Comparison of ENCODE assay signal across 18 cellular contexts in genomic region chr10:113987805-113988204, GRCh38. TPM values are rescaled to one million over a fixed set of nuclear protein-coding genes. Genes with fewer than 3 reads are reported as not detected.
DNase-seq lines count a peak whose midpoint lies in the region; ATAC-seq, FAIRE-seq and TF ChIP-seq lines count a peak whose summit lies in the region.
"Had no signal": no experiment of that assay in that cellular context is flagged by ENCODE, and none has a peak within 500 bp of the region (broad histone marks: within the 10 kb centered on the region; RNA-seq: fewer than 3 reads in every experiment).

No MANE protein-coding gene starts in this region.

- no peak overlapping the region for H3K27ac ChIP-seq in neural progenitor cell
- H3K27ac ChIP-seq: colonic mucosa, neutrophil, sigmoid colon had no signal

- H3K27me3 Mint-ChIP-seq in natural killer cell treated with Interleukin-12 subunit alpha and Interleukin-12 subunit beta and Interleukin-15 and Interleukin-18, amount 100 ng/mL, for 72 hours: peaks cover 29% of the 10 kb centered on the region in 2 donors
- H3K27me3 Mint-ChIP-seq in natural killer cell (ENCODE audit: low read depth in 2 of 2) (peaks cover 37 to 41% of the 10 kb centered on the region in 2 donors), neural progenitor cell (ENCODE audit: insufficient read depth, low read depth) (peaks cover 2% of the 10 kb centered on the region)

- H3K27me3 ChIP-seq in neural progenitor cell: no peaks in the 10 kb centered on the region
- H3K27me3 ChIP-seq: colonic mucosa, sigmoid colon had no signal

- ATAC-seq in natural killer cell treated with Interleukin-12 subunit alpha and Interleukin-12 subunit beta and Interleukin-15 and Interleukin-18, amount 100 ng/mL, for 72 hours: peak; percentile 65 to 79
- no peak for ATAC-seq in natural killer cell
- peak; percentile 72 for ATAC-seq in esophagus mucosa
- ATAC-seq in GM21825 (IDR thresholded peaks at IDR 0.05; ENCODE audit: unreplicated experiment): no peak
- no peak for ATAC-seq in HG03571 (IDR thresholded peaks at IDR 0.05; ENCODE audit: unreplicated experiment)
- ATAC-seq: left ventricle myocardium superior had no signal

- no peak for TF ChIP-seq POLR2A in H54 (IDR thresholded peaks at IDR 0.05; ENCODE audit: low read depth, low read length)

- H3K4me1 Mint-ChIP-seq in natural killer cell treated with Interleukin-12 subunit alpha and Interleukin-12 subunit beta and Interleukin-15 and Interleukin-18, amount 100 ng/mL, for 72 hours (ENCODE audit: low read depth in 2 of 2): peaks cover 18 to 26% of the 10 kb centered on the region in 2 donors
- H3K4me1 Mint-ChIP-seq in natural killer cell: peaks cover 16 to 19% of the 10 kb centered on the region in 2 donors
- H3K4me1 Mint-ChIP-seq in neural progenitor cell: peaks cover 18% of the 10 kb centered on the region

- no peaks in the 10 kb centered on the region for H3K9me3 ChIP-seq in neural progenitor cell (ENCODE audit: low read depth)
- H3K9me3 ChIP-seq: colonic mucosa, neutrophil, sigmoid colon had no signal

- H3K4me3 Mint-ChIP-seq in natural killer cell treated with Interleukin-12 subunit alpha and Interleukin-12 subunit beta and Interleukin-15 and Interleukin-18, amount 100 ng/mL, for 72 hours: no peak overlapping the region
- no peak overlapping the region for H3K4me3 Mint-ChIP-seq in natural killer cell
- H3K4me3 Mint-ChIP-seq in neural progenitor cell: no peak overlapping the region
- H3K4me3 Mint-ChIP-seq: activated T-cell treated with anti-CD3 and anti-CD28 coated beads, Interleukin-2, amount 50 U/mL, for 24 hours; T-helper 1 cell treated with Interleukin-12 subunit alpha and Interleukin-12 subunit beta and Interleukin-4 antibody, amounts not matched to agents 30 μg/mL and 1 μg/mL, for 36 hours had no signal

- peaks cover 6% of the 10 kb centered on the region for H3F3A ChIP-seq in neural progenitor cell (ENCODE audit: low read depth)

- no peak overlapping the region for H3K9ac ChIP-seq in neural progenitor cell

- DNase-seq in natural killer cell treated with Interleukin-12 subunit alpha and Interleukin-12 subunit beta and Interleukin-15 and Interleukin-18, amount 100 ng/mL, for 72 hours (ENCODE audit: low spot score): peak; percentile 75
- DNase-seq in natural killer cell (no peak), NOMO-1 treated with DMSO at 0.1 percent for 48 hours (lab: John Stamatoyannopoulos, UW; ENCODE audit: unreplicated experiment) (peak; percentile 90), neural progenitor cell (ENCODE audit: low spot score) (no peak), H54 (ENCODE audit: insufficient read length, low spot score) (no peak)
- DNase-seq: activated T-cell treated with anti-CD3 and anti-CD28 coated beads, Interleukin-2, amount 50 U/mL, for 24 hours; colonic mucosa; hippocampal formation; left ventricle myocardium superior; NCI-H1105; NCI-H345; sigmoid colon; stimulated activated naive CD4-positive, alpha-beta T cell treated with Interleukin-2 at 50 U/mL for 16 hours had no signal

- H3K79me2 ChIP-seq in neural progenitor cell (ENCODE audit: low read depth): no peaks in the 10 kb centered on the region

- no peaks in the 10 kb centered on the region for H3K36me3 ChIP-seq in neural progenitor cell
- H3K36me3 ChIP-seq: colonic mucosa, neutrophil, sigmoid colon had no signal

- H3K4me2 ChIP-seq in neural progenitor cell: no peak overlapping the region

- H3K4me3 ChIP-seq in neural progenitor cell: no peak overlapping the region
- H3K4me3 ChIP-seq: colonic mucosa, sigmoid colon had no signal

- FAIRE-seq in H54 (lab: Jason Lieb, UNC): no peak

- H2AFZ ChIP-seq in neural progenitor cell (replicated peaks): no peak overlapping the region

- H3K27ac Mint-ChIP-seq in natural killer cell treated with Interleukin-12 subunit alpha and Interleukin-12 subunit beta and Interleukin-15 and Interleukin-18, amount 100 ng/mL, for 72 hours: peak overlapping the region in 1 of 2 donors; percentile 47
- H3K27ac Mint-ChIP-seq in natural killer cell (no peak overlapping the region), neural progenitor cell (no peak overlapping the region)
- H3K27ac Mint-ChIP-seq: activated T-cell treated with anti-CD3 and anti-CD28 coated beads, Interleukin-2, amount 50 U/mL, for 24 hours; T-helper 1 cell treated with Interleukin-12 subunit alpha and Interleukin-12 subunit beta and Interleukin-4 antibody, amounts not matched to agents 30 μg/mL and 1 μg/mL, for 36 hours had no signal

- peaks cover 10% of the 10 kb centered on the region for H3K36me3 Mint-ChIP-seq in natural killer cell treated with Interleukin-12 subunit alpha and Interleukin-12 subunit beta and Interleukin-15 and Interleukin-18, amount 100 ng/mL, for 72 hours
- H3K36me3 Mint-ChIP-seq in natural killer cell (peaks cover 7% of the 10 kb centered on the region), neural progenitor cell (no peaks in the 10 kb centered on the region)

- TF ChIP-seq CTCF in natural killer cell (IDR thresholded peaks at IDR 0.05) (no peak), neural progenitor cell (IDR thresholded peaks at IDR 0.05) (no peak)

- intact Hi-C loops in natural killer cell (cut with micrococcal nuclease): no loop called here

- no peaks in the 10 kb centered on the region for H4K20me1 ChIP-seq in neural progenitor cell (ENCODE audit: low read depth)

- H3K4me1 ChIP-seq in neural progenitor cell: peaks cover 9% of the 10 kb centered on the region
- H3K4me1 ChIP-seq: colonic mucosa had no signal

- peaks cover 9% of the 10 kb centered on the region for H3K9me3 Mint-ChIP-seq in natural killer cell treated with Interleukin-12 subunit alpha and Interleukin-12 subunit beta and Interleukin-15 and Interleukin-18, amount 100 ng/mL, for 72 hours
- H3K9me3 Mint-ChIP-seq in natural killer cell (peaks cover 0 to 2% of the 10 kb centered on the region in 2 donors), neural progenitor cell (peaks cover 11% of the 10 kb centered on the region)

RNA-seq across cellular contexts. Expression of gene ADRB1, which starts 55.9 kb away (rescaled TPM):
- 1 to 10 TPM; 1.3 to 1.6 TPM for total RNA-seq in natural killer cell treated with Interleukin-12 subunit alpha and Interleukin-12 subunit beta and Interleukin-15 and Interleukin-18, amount 100 ng/mL, for 72 hours
- total RNA-seq in natural killer cell: 1 to 10 TPM in 2 of 3 donors, under 1 TPM in 1; 0.12 to 2.9 (median 2.1) TPM
- 0.04 TPM for total RNA-seq in esophagus mucosa
- 0.09 TPM in 1 of 2 replicates, not detected in the other for total RNA-seq in neural progenitor cell (ENCODE audit: low replicate concordance)

Comparison
In these comparisons a context has a peak if more than half of its experiments do, and no peak if none do; other contexts are left out.
1. ATAC-seq: peak in natural killer cell treated with Interleukin-12 subunit alpha and Interleukin-12 subunit beta and Interleukin-15 and Interleukin-18, amount 100 ng/mL, for 72 hours (2 of 2) and esophagus mucosa (single experiment); none in natural killer cell (0 of 3), GM21825 (single experiment) and HG03571 (single experiment).
2. DNase-seq: peak in natural killer cell treated with Interleukin-12 subunit alpha and Interleukin-12 subunit beta and Interleukin-15 and Interleukin-18, amount 100 ng/mL, for 72 hours (single experiment) and NOMO-1 treated with DMSO at 0.1 percent for 48 hours (single experiment); none in natural killer cell (single experiment), neural progenitor cell (single experiment) and H54 (single experiment).